In genomic region chr11:19252394-19253148, GRCh38 we compare ENCODE assay signal across 19 cellular contexts. TPM values are rescaled to one million over a fixed set of nuclear protein-coding genes. Genes with fewer than 3 reads are reported as not detected.
A peak's percentile ranks its signal among the peaks of the same experiment; 100 is the strongest.
DNase-seq lines count a peak whose midpoint lies in the region; ATAC-seq and TF ChIP-seq lines count a peak whose summit lies in the region.
"Had no signal": no experiment of that assay in that cellular context is flagged by ENCODE, and none has a peak within 500 bp of the region (broad histone marks: within the 10 kb centered on the region; RNA-seq: fewer than 3 reads in every experiment).

No MANE protein-coding gene starts in this region.

- no peak for TF ChIP-seq EP300 in esophagus muscularis mucosa (IDR thresholded peaks at IDR 0.05)

- 0 out of 2 replicates have a peak, but pooled peaks cover 2% of the 10 kb centered on the region for H3K36me3 ChIP-seq in SJCRH30
- H3K36me3 ChIP-seq in esophagus muscularis mucosa: no peaks in the 10 kb centered on the region

- peak; percentile 52 for DNase-seq in DMS53 treated with DMSO at 0.1 percent for 48 hours (lab: John Stamatoyannopoulos, UW; ENCODE audit: unreplicated experiment)
- no peak for DNase-seq in SJCRH30
- peak; percentile 50 for DNase-seq in esophagus muscularis mucosa (ENCODE audit: extremely low spot score)
- DNase-seq in MV-4-11 (lab: John Stamatoyannopoulos, UW): no peak
- DNase-seq: C1 segment of cervical spinal cord; Calu3; CD4-positive, alpha-beta memory T cell; DMS79; EL; GDM1; H9 had no signal

- H3K9me3 ChIP-seq in SJCRH30 (replicated peaks): peaks cover 6% of the 10 kb centered on the region
- H3K9me3 ChIP-seq in esophagus muscularis mucosa: no peaks in the 10 kb centered on the region

- H3K4me3 ChIP-seq in SJCRH30 (no peak overlapping the region), esophagus muscularis mucosa (no peak overlapping the region)
- H3K4me3 ChIP-seq: GM12878, GM23338 had no signal

- no peak for TF ChIP-seq CTCF in esophagus muscularis mucosa (IDR thresholded peaks at IDR 0.05)

- WGBS in esophagus muscularis mucosa: 60% methylated on average over 8 of the region's 8 CpGs

- intact Hi-C loops in esophagus muscularis mucosa (cut with DNase I): no loop called here

- no peaks in the 10 kb centered on the region for H3K27me3 ChIP-seq in SJCRH30
- no peaks in the 10 kb centered on the region for H3K27me3 ChIP-seq in esophagus muscularis mucosa

- ATAC-seq in HG03571 (IDR thresholded peaks at IDR 0.05; ENCODE audit: unreplicated experiment): no peak
- ATAC-seq in GM19324 (IDR thresholded peaks at IDR 0.05; ENCODE audit: low FRiP score, unreplicated experiment): no peak
- ATAC-seq: GM12878, GM23338, HCT116 had no signal

- H3K4me1 ChIP-seq in SJCRH30: peaks cover 16% of the 10 kb centered on the region
- no peaks in the 10 kb centered on the region for H3K4me1 ChIP-seq in esophagus muscularis mucosa

- no peak for TF ChIP-seq POLR2A in esophagus muscularis mucosa (IDR thresholded peaks at IDR 0.05; ENCODE audit: low read depth)

- peak overlapping the region; percentile 5; the same call in 1 of the 2 replicates for H3K27ac ChIP-seq in SJCRH30
- no peak overlapping the region for H3K27ac ChIP-seq in esophagus muscularis mucosa (replicated peaks in 1 of 4)

RNA-seq across cellular contexts. Expression of gene E2F8, which starts 11.8 kb away (rescaled TPM):
- total RNA-seq in SJCRH30 (2014; rRNA removed; shearing (Covaris generic)): 13.8 and 17.7 TPM in 2 replicates
- total RNA-seq in esophagus muscularis mucosa: under 1 TPM in 1 of 4 donors, not detected in 3; 0.17 TPM
- total RNA-seq: CD4-positive, alpha-beta memory T cell had no signal

RNA-seq across cellular contexts. Expression of gene CSRP3, which starts 50.8 kb away (rescaled TPM):
- 4.5 and 4.6 TPM in 2 replicates for total RNA-seq in SJCRH30 (2014; rRNA removed; shearing (Covaris generic))
- total RNA-seq in esophagus muscularis mucosa: not detected
- total RNA-seq: A172; A673; Calu3; CD4-positive, alpha-beta memory T cell; GM12878; GM23338; H4; H9 had no signal

Comparison
In these comparisons a context has a peak if more than half of its experiments do, and no peak if none do; other contexts are left out.
1. DNase-seq: peak in DMS53 treated with DMSO at 0.1 percent for 48 hours (single experiment) and esophagus muscularis mucosa (single experiment); none in SJCRH30 (0 of 2) and MV-4-11 (single experiment).
2. RNA of gene E2F8, which starts 11.8 kb away (total RNA-seq): 13.8 to 17.7 TPM in SJCRH30; 0.17 TPM in esophagus muscularis mucosa; every median in the first group is over 10 times any median in the second.